12 cellular contexts compared by ENCODE assay signal in genomic region chr5:139961435-139962157, GRCh38.
DNase-seq lines count a peak whose midpoint lies in the region; ATAC-seq, FAIRE-seq and TF ChIP-seq lines count a peak whose summit lies in the region.
"Had no signal": no experiment of that assay in that cellular context is flagged by ENCODE, and none has a peak within 500 bp of the region (broad histone marks: within the 10 kb centered on the region; RNA-seq: fewer than 3 reads in every experiment).

No MANE protein-coding gene starts in this region.

- no TSS peak for BruUV-seq in GM12878 (replicated peaks; lab: Mats Ljungman, UMichigan)

- POLR2A ChIA-PET in GM12878 (lab: Charles Lee): interaction anchor here (0.7 to 1.8 kb wide), 4 partner anchors 19 to 114 kb away, joined by 3 to 5 read pairs (median 3); no protein-coding TSS in a partner anchor

- no peak overlapping the region for H2AFZ ChIP-seq in GM12878 (ENCODE audit: control insufficient read depth, low read depth, low read length)

- TF ChIP-seq EP300 in GM12878 (IDR thresholded peaks at IDR 0.05; ENCODE audit: borderline replicate concordance in 1 of 2, control insufficient read depth in 1 of 2, low read depth in 2 of 2, low read length in 2 of 2): no peak

- no peak for FAIRE-seq in GM12878 (lab: Jason Lieb, UNC)
- FAIRE-seq: bronchial epithelial cell had no signal

- TF ChIP-seq POLR2A in GM12878 (IDR thresholded peaks at IDR 0.05; ENCODE audit: low read depth, low read length) (no peak), esophagus squamous epithelium (IDR thresholded peaks at IDR 0.05) (no peak)

- SMC1A ChIA-PET in GM12878 (lab: Charles Lee; ENCODE audit: uncharacterized antibody, unreplicated experiment): interaction anchor here (0.8 to 3.7 kb wide), 10 partner anchors 8 to 174 kb away, joined by 3 to 17 read pairs (median 3); no protein-coding TSS in a partner anchor

- in situ Hi-C loops in GM12878 (cut with MboI): no loop called here

- peak overlapping the region; percentile 17 for H3K27ac ChIP-seq in GM12878 (ENCODE audit: control insufficient read depth, insufficient read depth)
- H3K27ac ChIP-seq in esophagus squamous epithelium: no peak overlapping the region

- TF ChIP-seq RAD21 in GM12878 (IDR thresholded peaks at IDR 0.05; ENCODE audit: insufficient read depth, low read depth, low read length): no peak

- H3K4me1 ChIP-seq in GM12878 (ENCODE audit: control insufficient read depth, insufficient read depth, low read length) (peaks cover 46% of the 10 kb centered on the region), esophagus squamous epithelium (no peaks in the 10 kb centered on the region)

- RAD21 ChIA-PET in GM12878 (lab: Charles Lee; ENCODE audit: unreplicated experiment): interaction anchor here (0.5 to 1.9 kb wide), 12 partner anchors 9 to 213 kb away, joined by 3 to 7 read pairs (median 4); partner anchors contain the start of gene NRG2

- H3K79me2 ChIP-seq in GM12878 (ENCODE audit: control insufficient read depth, insufficient read depth, low read length): peaks cover 10% of the 10 kb centered on the region

- no peaks in the 10 kb centered on the region; the same call in 1 of the 2 replicates for H4K20me1 ChIP-seq in GM12878 (ENCODE audit: control insufficient read depth, insufficient read depth)

- TF ChIP-seq CTCF in GM12878 (IDR thresholded peaks at IDR 0.05 in 2 of 3, conservative IDR thresholded peaks at IDR 0.05 in 1 of 3; ENCODE audit: control insufficient read depth in 2 of 3, extremely low read depth in 1 of 3, insufficient read depth in 1 of 3, low read depth in 3 of 3, low read length in 3 of 3) (no peak), esophagus squamous epithelium (IDR thresholded peaks at IDR 0.05) (no peak)

- H3K36me3 ChIP-seq in GM12878 (ENCODE audit: control insufficient read depth in 2 of 2, insufficient read depth in 2 of 2, low read length in 1 of 2) (no peaks in the 10 kb centered on the region), esophagus squamous epithelium (no peaks in the 10 kb centered on the region)

- ATAC-seq in GM19395 (IDR thresholded peaks at IDR 0.05; ENCODE audit: unreplicated experiment) (peak; percentile 39), HG03039 (IDR thresholded peaks at IDR 0.05; ENCODE audit: unreplicated experiment) (peak; percentile 60), GM12878 (peak; percentile 79)

- H3K4me3 ChIP-seq in GM12878 (no peak overlapping the region), esophagus squamous epithelium (no peak overlapping the region)

- H3K9ac ChIP-seq in GM12878 (ENCODE audit: control insufficient read depth, insufficient read depth, low read length): no peak overlapping the region

- CTCF ChIA-PET in GM12878 (lab: Yijun Ruan, JAX): interaction anchor here (0.9 to 2.5 kb wide), 10 partner anchors 9 to 186 kb away, joined by 3 to 25 read pairs (median 4); no protein-coding TSS in a partner anchor

- H3K4me2 ChIP-seq in GM12878 (ENCODE audit: control insufficient read depth, insufficient read depth): no peak overlapping the region; the same call in 1 of the 2 replicates

- H3K27me3 ChIP-seq in GM12878 (replicated peaks in 1 of 2; ENCODE audit: control insufficient read depth in 2 of 2, insufficient read depth in 2 of 2, low read length in 1 of 2) (no peaks in the 10 kb centered on the region), esophagus squamous epithelium (no peaks in the 10 kb centered on the region)

- DNase-seq in A172 (ENCODE audit: low spot score) (peak; percentile 71), GM12878 (ENCODE audit: low read depth, low spot score) (peak; percentile 58), esophagus squamous epithelium (lab: John Stamatoyannopoulos, UW) (no peak), T1000 (lab: John Stamatoyannopoulos, UW) (no peak), hepatic stellate cell (ENCODE audit: low spot score) (no peak), NCI-H2107 treated with DMSO at 0.1 percent for 48 hours (lab: John Stamatoyannopoulos, UW; ENCODE audit: unreplicated experiment) (no peak)
- DNase-seq: activated T-cell treated with anti-CD3 and anti-CD28 coated beads, Interleukin-2, amount 50 U/mL, for 1 hour; NCI-H2227 treated with DMSO at 0.1 percent for 48 hours; nephron progenitor cell had no signal

- WGBS in GM12878 (ENCODE audit: insufficient coverage, insufficient replicate concordance, low lambda C conversion rate, missing lambda C conversion rate): 23% methylated on average over 5 of the region's 5 CpGs
- WGBS in esophagus squamous epithelium, 2 donors: 55 to 67% methylated on average over 4 of the region's 5 CpGs

- H3K9me3 ChIP-seq in GM12878 (replicated peaks; ENCODE audit: control insufficient read depth, insufficient read depth, low read length): no peaks in the 10 kb centered on the region
- no peaks in the 10 kb centered on the region for H3K9me3 ChIP-seq in esophagus squamous epithelium

- intact Hi-C loops in GM12878 (cut with micrococcal nuclease; ENCODE audit: unreplicated experiment): loop anchor here (10.0 kb wide), 1 partner anchor 327 kb away; no protein-coding TSS in a partner anchor
- intact Hi-C loops in esophagus squamous epithelium (cut with DNase I): loop anchor here (10.0 kb wide), 1 partner anchor 97 kb away; no protein-coding TSS in a partner anchor

TF ChIP-seq in GM12878, 131 proteins besides CTCF, POLR2A, EP300 and RAD21:
- TF ChIP-seq NR2C2 (IDR thresholded peaks at IDR 0.05; ENCODE audit: borderline replicate concordance, control insufficient read depth, insufficient read length, low read depth) (no peak), IKZF1 (conservative IDR thresholded peaks at IDR 0.05) (peak; percentile 22; the same call in 1 of the 2 replicates), RUNX3 (IDR thresholded peaks at IDR 0.05; ENCODE audit: low read length) (peak; percentile 73), RELA (IDR thresholded peaks at IDR 0.05; ENCODE audit: borderline replicate concordance, partially characterized antibody) (no peak), IRF4 (IDR thresholded peaks at IDR 0.05; ENCODE audit: low read depth, low read length) (0 out of 2 replicates have a peak, but pooled peaks have one; percentile 32), JUNB (IDR thresholded peaks at IDR 0.05) (peak; percentile 18; the same call in 1 of the 2 replicates), EED (IDR thresholded peaks at IDR 0.05; ENCODE audit: low read depth) (peak; percentile 66)

Comparison
In these comparisons a context has a peak if more than half of its experiments do, and no peak if none do; other contexts are left out.
1. DNase-seq: peak in A172 (single experiment) and GM12878 (single experiment); none in esophagus squamous epithelium (single experiment), T1000 (single experiment), hepatic stellate cell (single experiment) and NCI-H2107 treated with DMSO at 0.1 percent for 48 hours (single experiment).
2. Peak in every context shown above with its lines, with median percentiles within 50 percentile points of each other: ATAC-seq.